In the genomic region with DNA sequence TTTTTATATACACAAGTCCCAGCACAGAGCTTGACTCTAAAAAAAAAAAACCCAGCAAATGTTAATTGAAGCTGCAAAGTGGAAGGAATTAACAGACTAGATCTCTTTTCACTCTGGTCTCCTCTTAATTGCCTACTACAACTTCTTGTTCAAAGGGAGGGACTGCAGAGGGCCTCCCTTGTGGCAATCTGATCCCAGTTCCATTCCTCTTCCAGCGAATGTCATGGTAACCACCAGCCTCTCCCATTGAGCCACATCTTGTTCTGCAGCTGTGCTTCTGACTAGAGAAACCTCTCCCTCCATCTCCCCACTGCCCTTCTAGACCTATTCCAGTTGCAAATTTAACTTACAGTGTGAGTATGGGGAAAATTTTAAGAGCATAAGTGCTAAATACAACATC, we compare ENCODE assay signal across 29 cellular contexts. TPM values are rescaled to one million over a fixed set of nuclear protein-coding genes. Genes with fewer than 3 reads are reported as not detected.
DNase-seq lines count a peak whose midpoint lies in the region; ATAC-seq and TF ChIP-seq lines count a peak whose summit lies in the region.
"Had no signal": no experiment of that assay in that cellular context is flagged by ENCODE, and none has a peak within 500 bp of the region (broad histone marks: within the 10 kb centered on the region; RNA-seq: fewer than 3 reads in every experiment).

No MANE protein-coding gene starts in this region.

- H3K4me3 Mint-ChIP-seq in IgD-negative memory B cell: peak overlapping the region in 1 of 4 donors; percentile 4
- no peak overlapping the region for H3K4me3 Mint-ChIP-seq in nephron progenitor cell
- H3K4me3 Mint-ChIP-seq: activated CD4-positive, alpha-beta T cell treated with anti-CD3 and anti-CD28 coated beads, Interleukin-2, amount 10 ng/mL, durations not matched to agents 24 days and 14 days; mesothelial cell of epicardium; nephron had no signal

- peak; percentile 29 for DNase-seq in NCI-H2107 treated with DMSO at 0.1 percent for 48 hours (lab: John Stamatoyannopoulos, UW; ENCODE audit: unreplicated experiment)
- no peak for DNase-seq in NCI-H2107 (lab: John Stamatoyannopoulos, UW)
- no peak for DNase-seq in nephron progenitor cell
- no peak for DNase-seq in posterior vena cava (ENCODE audit: low spot score)
- DNase-seq: 8988T; activated CD4-positive, alpha-beta T cell treated with anti-CD3 and anti-CD28 coated beads, Interleukin-2, amount 10 ng/mL, durations not matched to agents 24 days and 14 days; body of pancreas; effector CD8-positive, alpha-beta T cell; erythroblast; foreskin melanocyte; GDM1; left ventricle myocardium superior; MV-4-11; NCI-H146; NCI-H226; pancreas; right cardiac atrium; stimulated activated CD4-positive, alpha-beta T cell treated with anti-CD3 and anti-CD28 coated beads, Interleukin-4, amount 100 ng/mL, for 4 hours; stimulated activated naive CD8-positive, alpha-beta T cell treated with anti-CD3 and anti-CD28 coated beads, Interleukin-15, Interleukin-2, amounts not matched to agents 100 U/mL and 50 U/mL, for 24 hours had no signal

- no peaks in the 10 kb centered on the region for H3K9me3 ChIP-seq in ectodermal cell (ENCODE audit: control insufficient read depth, low read length)
- H3K9me3 ChIP-seq: body of pancreas, pancreas, thoracic aorta had no signal

- intact Hi-C loops in posterior vena cava (cut with DNase I): no loop called here

- no peaks in the 10 kb centered on the region for H3K9me3 Mint-ChIP-seq in IgD-negative memory B cell
- H3K9me3 Mint-ChIP-seq in nephron progenitor cell: no peaks in the 10 kb centered on the region
- H3K9me3 Mint-ChIP-seq: activated CD4-positive, alpha-beta T cell treated with anti-CD3 and anti-CD28 coated beads, Interleukin-2, amount 10 ng/mL, durations not matched to agents 24 days and 14 days; mesothelial cell of epicardium; nephron had no signal

- no peaks in the 10 kb centered on the region for H3K27me3 Mint-ChIP-seq in IgD-negative memory B cell
- H3K27me3 Mint-ChIP-seq in nephron progenitor cell (ENCODE audit: low read depth, poor library complexity): no peaks in the 10 kb centered on the region
- H3K27me3 Mint-ChIP-seq: activated CD4-positive, alpha-beta T cell treated with anti-CD3 and anti-CD28 coated beads, Interleukin-2, amount 10 ng/mL, durations not matched to agents 24 days and 14 days had no signal

- TF ChIP-seq CTCF in nephron progenitor cell (IDR thresholded peaks at IDR 0.05): no peak

- H3K4me1 Mint-ChIP-seq in IgD-negative memory B cell (peaks cover 27 to 44% (median 34%) of the 10 kb centered on the region in 3 donors), nephron progenitor cell (peaks cover 39% of the 10 kb centered on the region)

- H3K27ac Mint-ChIP-seq in IgD-negative memory B cell (peak overlapping the region in 2 of 3 donors; percentile 24 to 46), nephron progenitor cell (peak overlapping the region; percentile 6)
- H3K27ac Mint-ChIP-seq: activated CD4-positive, alpha-beta T cell treated with anti-CD3 and anti-CD28 coated beads, Interleukin-2, amount 10 ng/mL, durations not matched to agents 24 days and 14 days; mesothelial cell of epicardium had no signal

- H3K36me3 Mint-ChIP-seq in IgD-negative memory B cell: peaks cover 3% of the 10 kb centered on the region
- H3K36me3 Mint-ChIP-seq in nephron progenitor cell (ENCODE audit: low read depth): peaks cover 47% of the 10 kb centered on the region

- H3K27me3 ChIP-seq in ectodermal cell (ENCODE audit: control insufficient read depth, insufficient read depth, low read length, poor library complexity, severe bottlenecking): no peaks in the 10 kb centered on the region
- H3K27me3 ChIP-seq: body of pancreas, pancreas had no signal

- peaks cover 12% of the 10 kb centered on the region for H3K4me1 ChIP-seq in ectodermal cell (ENCODE audit: control insufficient read depth, insufficient read depth, low read length)

- peak overlapping the region; percentile 50 for H3K27ac ChIP-seq in ectodermal cell (ENCODE audit: insufficient read depth, low read depth, low read length, poor library complexity, severe bottlenecking)
- H3K27ac ChIP-seq: body of pancreas, KMS-11, pancreas, thoracic aorta, VCaP had no signal

- WGBS in ectodermal cell, 2 experiments: 83 to 90% methylated on average over 1 of the region's 1 CpG

- ATAC-seq in GM18498 (IDR thresholded peaks at IDR 0.05; ENCODE audit: unreplicated experiment) (no peak), HG03460 (IDR thresholded peaks at IDR 0.05; ENCODE audit: unreplicated experiment) (no peak)
- ATAC-seq: body of pancreas; left ventricle myocardium superior; pancreas; right cardiac atrium; stimulated activated naive CD8-positive, alpha-beta T cell treated with anti-CD3 and anti-CD28 coated beads, Interleukin-15, Interleukin-2, amounts not matched to agents 100 U/mL and 50 U/mL, for 24 hours had no signal

- H3K36me3 ChIP-seq in ectodermal cell (ENCODE audit: control insufficient read depth, insufficient read depth, low read length): peaks cover 28% of the 10 kb centered on the region

- H3K4me3 ChIP-seq in ectodermal cell (ENCODE audit: insufficient read depth, low read depth, low read length): no peak overlapping the region
- H3K4me3 ChIP-seq: body of pancreas, pancreas, SK-N-MC, thoracic aorta had no signal

RNA-seq across cellular contexts. Expression of a gene that starts 5.9 kb away (rescaled TPM):
- polyA plus RNA-seq in IgD-negative memory B cell: 14.2 TPM
- 65.8 TPM for polyA plus RNA-seq in ectodermal cell (2013, experiment 1 of 4)
- 82.3 TPM for polyA plus RNA-seq in ectodermal cell (2013, experiment 2 of 4)
- polyA plus RNA-seq in ectodermal cell (2013, experiment 3 of 4): 41.6 TPM
- 52.0 TPM for polyA plus RNA-seq in ectodermal cell (2013, experiment 4 of 4)
- 10 to 100 TPM; 54.4 to 57.6 TPM for total RNA-seq in posterior vena cava

RNA-seq across cellular contexts. Expression of a gene that starts 6.2 kb away (rescaled TPM):
- 59.5 TPM for polyA plus RNA-seq in IgD-negative memory B cell
- polyA plus RNA-seq in ectodermal cell (2013, experiment 1 of 4): 45.9 TPM
- 57.4 TPM for polyA plus RNA-seq in ectodermal cell (2013, experiment 2 of 4)
- 58.1 TPM for polyA plus RNA-seq in ectodermal cell (2013, experiment 3 of 4)
- polyA plus RNA-seq in ectodermal cell (2013, experiment 4 of 4): 60.2 TPM
- 10 to 100 TPM; 30.7 to 33.5 TPM for total RNA-seq in posterior vena cava

RNA-seq across cellular contexts. Expression of a gene that starts 22.9 kb away (rescaled TPM):
- polyA plus RNA-seq in IgD-negative memory B cell: 41.4 TPM
- 81.4 TPM for polyA plus RNA-seq in ectodermal cell (2013, experiment 1 of 4)
- polyA plus RNA-seq in ectodermal cell (2013, experiment 2 of 4): 108 TPM
- polyA plus RNA-seq in ectodermal cell (2013, experiment 3 of 4): 64.6 TPM
- 75.2 TPM for polyA plus RNA-seq in ectodermal cell (2013, experiment 4 of 4)
- total RNA-seq in posterior vena cava: 100 to 1,000 TPM; 105 to 120 TPM

RNA-seq across cellular contexts. Expression of a gene that starts 43.8 kb away (rescaled TPM):
- 2.7 TPM for polyA plus RNA-seq in IgD-negative memory B cell
- 28.7 TPM for polyA plus RNA-seq in ectodermal cell (2013, experiment 1 of 4)
- polyA plus RNA-seq in ectodermal cell (2013, experiment 2 of 4): 21.6 TPM
- polyA plus RNA-seq in ectodermal cell (2013, experiment 3 of 4): 24.4 TPM
- 24.0 TPM for polyA plus RNA-seq in ectodermal cell (2013, experiment 4 of 4)
- total RNA-seq in posterior vena cava: 1 to 10 TPM; 1.2 to 2.1 TPM
- total RNA-seq: body of pancreas had no signal

RNA-seq across cellular contexts. Expression of a gene that starts 49.8 kb away (rescaled TPM):
- 6.7 TPM for polyA plus RNA-seq in IgD-negative memory B cell
- polyA plus RNA-seq in ectodermal cell (2013, experiment 1 of 4): 98.2 TPM
- polyA plus RNA-seq in ectodermal cell (2013, experiment 2 of 4): 95.9 TPM
- polyA plus RNA-seq in ectodermal cell (2013, experiment 3 of 4): 94.5 TPM
- polyA plus RNA-seq in ectodermal cell (2013, experiment 4 of 4): 94.6 TPM
- total RNA-seq in posterior vena cava: 10 to 100 TPM; 75.0 to 90.2 TPM
